ENCODE assay signal across 8 cellular contexts in the genomic region with DNA sequence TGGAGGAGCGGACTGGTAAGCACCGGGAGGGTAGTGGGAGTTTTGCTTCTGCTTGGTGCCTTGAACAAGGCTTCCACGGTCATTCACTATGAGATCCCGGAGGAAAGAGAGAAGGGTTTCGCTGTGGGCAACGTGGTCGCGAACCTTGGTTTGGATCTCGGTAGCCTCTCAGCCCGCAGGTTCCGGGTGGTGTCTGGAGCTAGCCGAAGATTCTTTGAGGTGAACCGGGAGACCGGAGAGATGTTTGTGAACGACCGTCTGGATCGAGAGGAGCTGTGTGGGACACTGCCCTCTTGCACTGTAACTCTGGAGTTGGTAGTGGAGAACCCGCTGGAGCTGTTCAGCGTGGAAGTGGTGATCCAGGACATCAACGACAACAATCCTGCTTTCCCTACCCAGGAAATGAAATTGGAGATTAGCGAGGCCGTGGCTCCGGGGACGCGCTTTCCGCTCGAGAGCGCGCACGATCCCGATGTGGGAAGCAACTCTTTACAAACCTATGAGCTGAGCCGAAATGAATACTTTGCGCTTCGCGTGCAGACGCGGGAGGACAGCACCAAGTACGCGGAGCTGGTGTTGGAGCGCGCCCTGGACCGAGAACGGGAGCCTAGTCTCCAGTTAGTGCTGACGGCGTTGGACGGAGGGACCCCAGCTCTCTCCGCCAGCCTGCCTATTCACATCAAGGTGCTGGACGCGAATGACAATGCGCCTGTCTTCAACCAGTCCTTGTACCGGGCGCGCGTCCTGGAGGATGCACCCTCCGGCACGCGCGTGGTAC. TPM values are rescaled to one million over a fixed set of nuclear protein-coding genes. Genes with fewer than 3 reads are reported as not detected.
DNase-seq lines count a peak whose midpoint lies in the region; ATAC-seq, FAIRE-seq and TF ChIP-seq lines count a peak whose summit lies in the region.

No MANE protein-coding gene starts in this region.

- peak; percentile 9 for ATAC-seq in GM18519 (IDR thresholded peaks at IDR 0.05; ENCODE audit: low FRiP score, unreplicated experiment)
- peak; percentile 26 for ATAC-seq in HG03097 (IDR thresholded peaks at IDR 0.05; ENCODE audit: low FRiP score, unreplicated experiment)

- 1 to 2% methylated on average over 38 to 54 of the region's 58 CpGs for WGBS in lower leg skin, 2 donors
- 1% methylated on average over 39 to 58 of the region's 58 CpGs for WGBS in testis, 2 donors

- no peaks in the 10 kb centered on the region for H3K36me3 Mint-ChIP-seq in dendritic cell treated with granulocyte-macrophage colony-stimulating factor and Interleukin-4, amounts not matched to agents 40 ng/mL and 50 ng/mL, for 4 days (ENCODE audit: low read depth)

- H3K79me2 ChIP-seq in OCI-LY3 (ENCODE audit: low read length) = no peaks in the 10 kb centered on the region

- TF ChIP-seq CTCF in OCI-LY3 (IDR thresholded peaks at IDR 0.05; ENCODE audit: low read depth, low read length) (no peak), lower leg skin (IDR thresholded peaks at IDR 0.05) (no peak), testis (IDR thresholded peaks at IDR 0.05) (no peak), D721Med (IDR thresholded peaks at IDR 0.05; ENCODE audit: insufficient read depth, missing control alignments) (no peak)

- H3K4me1 ChIP-seq in OCI-LY3 (ENCODE audit: low read length) (no peaks in the 10 kb centered on the region), testis (peaks cover 14% of the 10 kb centered on the region)

- H4K20me1 ChIP-seq in OCI-LY3 (ENCODE audit: insufficient read depth, low read length) = no peaks in the 10 kb centered on the region

- H3K27me3 ChIP-seq in OCI-LY3 (ENCODE audit: low read depth, low read length) (no peaks in the 10 kb centered on the region), testis (no peaks in the 10 kb centered on the region)

- FAIRE-seq in D721Med (lab: Jason Lieb, UNC) = no peak

- H3K4me1 Mint-ChIP-seq in dendritic cell treated with granulocyte-macrophage colony-stimulating factor and Interleukin-4, amounts not matched to agents 40 ng/mL and 50 ng/mL, for 4 days (ENCODE audit: low read depth) = peaks cover 23% of the 10 kb centered on the region

- H3K4me3 ChIP-seq in OCI-LY3 (ENCODE audit: low read length) (peak overlapping the region; percentile 85), lower leg skin (ENCODE audit: low read depth, poor library complexity, severe bottlenecking) (peak overlapping the region; percentile 66), testis (peak overlapping the region; percentile 50 to 65)

- H3K9ac ChIP-seq in OCI-LY3 (ENCODE audit: low read length) = peak overlapping the region; percentile 49

- H3K36me3 ChIP-seq in OCI-LY3 (replicated peaks; ENCODE audit: low read depth, low read length) (no peaks in the 10 kb centered on the region), testis (ENCODE audit: low read depth, missing control alignments) (no peaks in the 10 kb centered on the region)

- H3K9me3 Mint-ChIP-seq in dendritic cell treated with granulocyte-macrophage colony-stimulating factor and Interleukin-4, amounts not matched to agents 40 ng/mL and 50 ng/mL, for 4 days = no peaks in the 10 kb centered on the region

- TF ChIP-seq POLR2A in lower leg skin (IDR thresholded peaks at IDR 0.05) (no peak), testis (IDR thresholded peaks at IDR 0.05) (no peak)

- no peak overlapping the region for H3K27ac ChIP-seq in OCI-LY3 (ENCODE audit: low read length)
- H3K27ac ChIP-seq in testis = peak overlapping the region; percentile 77 to 84

- intact Hi-C loops in dendritic cell treated with granulocyte-macrophage colony-stimulating factor and Interleukin-4, amounts not matched to agents 40 ng/mL and 50 ng/mL, for 4 days (cut with micrococcal nuclease) = no loop called here
- intact Hi-C loops in lower leg skin (cut with DNase I; ENCODE audit: low total_unique reads) (loop anchor here (5.0 kb wide), 1 partner anchor 46 kb away; no protein-coding TSS in a partner anchor), testis (cut with DNase I; ENCODE audit: low total_unique reads) (loop anchor here (5.0 kb wide), 1 partner anchor 36 kb away; no protein-coding TSS in a partner anchor)

- H3K4me2 ChIP-seq in OCI-LY3 (ENCODE audit: low read length) = peak overlapping the region; percentile 89

- no peak overlapping the region for H3K27ac Mint-ChIP-seq in dendritic cell treated with granulocyte-macrophage colony-stimulating factor and Interleukin-4, amounts not matched to agents 40 ng/mL and 50 ng/mL, for 4 days

- H3K9me3 ChIP-seq in OCI-LY3 (ENCODE audit: insufficient read depth, low read length) = no peaks in the 10 kb centered on the region
- H3K9me3 ChIP-seq in testis = no peaks in the 10 kb centered on the region

- peak overlapping the region; percentile 86 for H2AFZ ChIP-seq in OCI-LY3 (ENCODE audit: low read depth, low read length)

- DNase-seq in AG20443 (ENCODE audit: low spot score) = peak; percentile 77
- peak; percentile 70 to 93 for DNase-seq in lower leg skin (ENCODE audit: low spot score in 2 of 2)
- peak; percentile 67 for DNase-seq in testis
- DNase-seq in D721Med (ENCODE audit: insufficient read length, low spot score) = no peak

- H3K27me3 Mint-ChIP-seq in dendritic cell treated with granulocyte-macrophage colony-stimulating factor and Interleukin-4, amounts not matched to agents 40 ng/mL and 50 ng/mL, for 4 days = peaks cover 65% of the 10 kb centered on the region

- H3K4me3 Mint-ChIP-seq in dendritic cell treated with granulocyte-macrophage colony-stimulating factor and Interleukin-4, amounts not matched to agents 40 ng/mL and 50 ng/mL, for 4 days = peak overlapping the region; percentile 75

RNA-seq across cellular contexts. Expression of gene PCDHGC3, which starts 0.6 kb away (rescaled TPM):
- total RNA-seq in lower leg skin = 10 to 100 TPM; 45.5 to 80.8 (median 49.7) TPM
- 10 to 100 TPM; 14.5 to 29.4 TPM for total RNA-seq in testis
- polyA plus RNA-seq in testis (ENCODE audit: insufficient read depth, low read depth, low replicate concordance) = 61.1 TPM

RNA-seq across cellular contexts. Expression of gene PCDHGC4, which starts 8.5 kb away (rescaled TPM):
- total RNA-seq in lower leg skin (10 to 100 TPM in 1 of 4 donors, 1 to 10 TPM in 3; 1.2 to 34.5 (median 2.2) TPM), testis (1 to 10 TPM; 6.1 TPM)
- polyA plus RNA-seq in testis (ENCODE audit: insufficient read depth, low read depth, low replicate concordance) = 0.57 TPM

RNA-seq across cellular contexts. Expression of gene PCDHGC5, which starts 12.6 kb away (rescaled TPM):
- 1 to 10 TPM; 1.1 to 1.7 (median 1.7) TPM for total RNA-seq in lower leg skin
- 1 to 10 TPM; 4.9 to 5.4 TPM for total RNA-seq in testis
- 0.50 TPM for polyA plus RNA-seq in testis (ENCODE audit: insufficient read depth, low read depth, low replicate concordance)

RNA-seq across cellular contexts. Expression of gene PCDHGA12, which starts 46.0 kb away (rescaled TPM):
- total RNA-seq in lower leg skin = 1 to 10 TPM; 3.4 to 9.1 (median 6.3) TPM
- 10 to 100 TPM; 10.3 to 11.3 TPM for total RNA-seq in testis
- polyA plus RNA-seq in testis (ENCODE audit: insufficient read depth, low read depth, low replicate concordance) = 2.7 TPM

RNA-seq across cellular contexts. Expression of gene PCDHGA11, which starts 55.5 kb away (rescaled TPM):
- total RNA-seq in lower leg skin (1 to 10 TPM; 3.2 to 6.9 (median 3.7) TPM), testis (1 to 10 TPM; 8.4 to 9.1 TPM)
- 0.83 TPM for polyA plus RNA-seq in testis (ENCODE audit: insufficient read depth, low read depth, low replicate concordance)
